Comparison of ENCODE assay signal across 1 cellular context in the genomic region with DNA sequence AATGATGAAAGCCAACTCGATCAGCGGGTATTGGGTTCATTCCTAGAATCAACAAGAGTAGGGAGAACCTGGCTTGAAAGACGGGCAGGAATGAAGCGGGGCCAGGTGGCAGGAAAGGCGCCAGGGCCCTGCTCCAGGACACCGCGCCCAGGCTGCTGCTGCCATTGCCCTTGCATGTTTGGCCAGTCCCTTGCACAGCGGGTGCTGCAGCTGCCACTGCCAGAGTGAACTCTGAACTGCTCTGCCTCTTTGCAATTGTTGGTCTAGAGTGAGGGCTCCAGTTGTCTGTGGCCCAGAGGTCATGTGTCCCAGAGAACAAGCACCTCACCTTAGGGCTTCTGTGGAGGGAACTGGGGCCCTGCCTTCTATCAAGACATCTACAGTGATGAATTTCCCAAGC.
TF ChIP-seq lines count a peak whose summit lies in the region.

No MANE protein-coding gene starts in this region.

TF ChIP-seq in HepG2, 621 proteins besides CTCF, POLR2A, EP300 and RAD21 (continued from another document and continues in another):
- TF ChIP-seq ZHX1 (CRISPR knock-in tag; IDR thresholded peaks at IDR 0.05; ENCODE audit: low read depth) (no peak), PHF5A (CRISPR knock-in tag; IDR thresholded peaks at IDR 0.05; ENCODE audit: low read depth, unreplicated experiment) (peak; percentile 41), CCDC6 (CRISPR knock-in tag; IDR thresholded peaks at IDR 0.05) (0 out of 2 replicates have a peak, but pooled peaks have one; percentile 43), MIER2 (CRISPR knock-in tag; IDR thresholded peaks at IDR 0.05) (peak; percentile 73), SMAD3 (CRISPR knock-in tag; IDR thresholded peaks at IDR 0.05) (no peak), TEAD3 (CRISPR knock-in tag; optimal IDR thresholded peaks at IDR 0.05; ENCODE audit: borderline replicate concordance) (peak; percentile 77), ZSCAN31 (CRISPR knock-in tag; IDR thresholded peaks at IDR 0.05; ENCODE audit: low read depth) (no peak), ZNF749 (CRISPR knock-in tag; IDR thresholded peaks at IDR 0.05; ENCODE audit: borderline replicate concordance) (no peak), THYN1 (CRISPR knock-in tag; IDR thresholded peaks at IDR 0.05; ENCODE audit: borderline replicate concordance, low read depth) (no peak), KDM5B (CRISPR knock-in tag; IDR thresholded peaks at IDR 0.05; ENCODE audit: borderline replicate concordance) (no peak; the same call in 1 of the 2 replicates), NKX3-1 (CRISPR knock-in tag; IDR thresholded peaks at IDR 0.05) (no peak), SMAD1 (CRISPR knock-in tag; IDR thresholded peaks at IDR 0.05; ENCODE audit: borderline replicate concordance, low read depth) (no peak), FOXM1 (CRISPR knock-in tag; IDR thresholded peaks at IDR 0.05) (no peak), CENPX (CRISPR knock-in tag; IDR thresholded peaks at IDR 0.05) (no peak), ASH2L (IDR thresholded peaks at IDR 0.05; ENCODE audit: insufficient read length, low read depth, low read length) (peak; percentile 29), MTERF4 (CRISPR knock-in tag; IDR thresholded peaks at IDR 0.05) (no peak), ZNF263 (CRISPR knock-in tag; IDR thresholded peaks at IDR 0.05) (no peak), ZNF264 (CRISPR knock-in tag; IDR thresholded peaks at IDR 0.05) (peak; percentile 84), ZNF432 (CRISPR knock-in tag; IDR thresholded peaks at IDR 0.05; ENCODE audit: borderline replicate concordance) (no peak), ZNF614 (CRISPR knock-in tag; IDR thresholded peaks at IDR 0.05; ENCODE audit: borderline replicate concordance) (no peak), CEBPZ (IDR thresholded peaks at IDR 0.05; ENCODE audit: low read length) (no peak), BHLHE40 (IDR thresholded peaks at IDR 0.05; ENCODE audit: low read length) (0 out of 2 replicates have a peak, but pooled peaks have one; percentile 15), SOX13 (IDR thresholded peaks at IDR 0.05) (no peak), SOX13 (CRISPR knock-in tag; conservative IDR thresholded peaks at IDR 0.05 in 1 of 2, IDR thresholded peaks at IDR 0.05 in 1 of 2) (peak in 1 of 2 experiments; percentile 82; a peak in 2 of 4 replicates), EHMT2 (IDR thresholded peaks at IDR 0.05; ENCODE audit: borderline replicate concordance, low read depth, low read length) (peak; percentile 74; the same call in 1 of the 2 replicates), RBFOX2 (IDR thresholded peaks at IDR 0.05; ENCODE audit: low read depth, low read length) (peak; percentile 74)
- TF ChIP-seq, protein P1, sequence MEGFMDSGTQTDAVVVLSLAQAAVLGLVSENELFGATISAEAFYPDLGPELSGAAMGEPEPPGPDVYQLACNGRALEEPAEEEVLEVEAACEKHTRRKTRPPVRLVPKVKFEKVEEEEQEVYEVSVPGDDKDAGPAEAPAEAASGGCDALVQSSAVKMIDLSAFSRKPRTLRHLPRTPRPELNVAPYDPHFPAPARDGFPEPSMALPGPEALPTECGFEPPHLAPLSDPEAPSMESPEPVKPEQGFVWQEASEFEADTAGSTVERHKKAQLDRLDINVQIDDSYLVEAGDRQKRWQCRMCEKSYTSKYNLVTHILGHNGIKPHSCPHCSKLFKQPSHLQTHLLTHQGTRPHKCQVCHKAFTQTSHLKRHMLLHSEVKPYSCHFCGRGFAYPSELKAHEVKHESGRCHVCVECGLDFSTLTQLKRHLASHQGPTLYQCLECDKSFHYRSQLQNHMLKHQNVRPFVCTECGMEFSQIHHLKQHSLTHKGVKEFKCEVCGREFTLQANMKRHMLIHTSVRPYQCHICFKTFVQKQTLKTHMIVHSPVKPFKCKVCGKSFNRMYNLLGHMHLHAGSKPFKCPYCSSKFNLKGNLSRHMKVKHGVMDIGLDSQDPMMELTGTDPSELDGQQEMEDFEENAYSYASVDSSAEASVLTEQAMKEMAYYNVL (CRISPR knock-in tag; IDR thresholded peaks at IDR 0.05; ENCODE audit: borderline replicate concordance), result peak; percentile 59; the same call in 1 of the 2 replicates
- TF ChIP-seq, protein P2, sequence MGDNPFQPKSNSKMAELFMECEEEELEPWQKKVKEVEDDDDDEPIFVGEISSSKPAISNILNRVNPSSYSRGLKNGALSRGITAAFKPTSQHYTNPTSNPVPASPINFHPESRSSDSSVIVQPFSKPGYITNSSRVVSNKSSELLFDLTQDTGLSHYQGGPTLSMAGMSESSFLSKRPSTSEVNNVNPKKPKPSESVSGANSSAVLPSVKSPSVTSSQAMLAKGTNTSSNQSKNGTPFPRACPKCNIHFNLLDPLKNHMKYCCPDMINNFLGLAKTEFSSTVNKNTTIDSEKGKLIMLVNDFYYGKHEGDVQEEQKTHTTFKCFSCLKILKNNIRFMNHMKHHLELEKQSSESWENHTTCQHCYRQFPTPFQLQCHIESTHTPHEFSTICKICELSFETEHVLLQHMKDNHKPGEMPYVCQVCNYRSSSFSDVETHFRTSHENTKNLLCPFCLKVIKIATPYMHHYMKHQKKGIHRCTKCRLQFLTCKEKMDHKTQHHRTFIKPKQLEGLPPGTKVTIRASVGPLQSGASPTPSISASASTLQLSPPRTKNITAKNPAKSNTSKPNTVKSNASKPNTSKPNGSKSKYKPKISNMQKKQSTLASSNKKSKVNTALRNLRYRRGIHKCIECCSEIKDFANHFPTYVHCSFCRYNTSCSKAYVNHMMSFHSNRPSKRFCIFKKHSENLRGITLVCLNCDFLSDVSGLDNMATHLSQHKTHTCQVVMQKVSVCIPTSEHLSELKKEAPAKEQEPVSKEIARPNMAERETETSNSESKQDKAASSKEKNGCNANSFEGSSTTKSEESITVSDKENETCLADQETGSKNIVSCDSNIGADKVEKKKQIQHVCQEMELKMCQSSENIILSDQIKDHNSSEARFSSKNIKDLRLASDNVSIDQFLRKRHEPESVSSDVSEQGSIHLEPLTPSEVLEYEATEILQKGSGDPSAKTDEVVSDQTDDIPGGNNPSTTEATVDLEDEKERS (CRISPR knock-in tag; IDR thresholded peaks at IDR 0.05), result peak; percentile 57; the same call in 1 of the 2 replicates
- TF ChIP-seq, protein P3, sequence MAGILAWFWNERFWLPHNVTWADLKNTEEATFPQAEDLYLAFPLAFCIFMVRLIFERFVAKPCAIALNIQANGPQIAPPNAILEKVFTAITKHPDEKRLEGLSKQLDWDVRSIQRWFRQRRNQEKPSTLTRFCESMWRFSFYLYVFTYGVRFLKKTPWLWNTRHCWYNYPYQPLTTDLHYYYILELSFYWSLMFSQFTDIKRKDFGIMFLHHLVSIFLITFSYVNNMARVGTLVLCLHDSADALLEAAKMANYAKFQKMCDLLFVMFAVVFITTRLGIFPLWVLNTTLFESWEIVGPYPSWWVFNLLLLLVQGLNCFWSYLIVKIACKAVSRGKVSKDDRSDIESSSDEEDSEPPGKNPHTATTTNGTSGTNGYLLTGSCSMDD (CRISPR knock-in tag; IDR thresholded peaks at IDR 0.05), result no peak
- TF ChIP-seq, protein P4, sequence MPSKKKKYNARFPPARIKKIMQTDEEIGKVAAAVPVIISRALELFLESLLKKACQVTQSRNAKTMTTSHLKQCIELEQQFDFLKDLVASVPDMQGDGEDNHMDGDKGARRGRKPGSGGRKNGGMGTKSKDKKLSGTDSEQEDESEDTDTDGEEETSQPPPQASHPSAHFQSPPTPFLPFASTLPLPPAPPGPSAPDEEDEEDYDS (CRISPR knock-in tag; IDR thresholded peaks at IDR 0.05), result peak; percentile 56
- TF ChIP-seq, protein P5, sequence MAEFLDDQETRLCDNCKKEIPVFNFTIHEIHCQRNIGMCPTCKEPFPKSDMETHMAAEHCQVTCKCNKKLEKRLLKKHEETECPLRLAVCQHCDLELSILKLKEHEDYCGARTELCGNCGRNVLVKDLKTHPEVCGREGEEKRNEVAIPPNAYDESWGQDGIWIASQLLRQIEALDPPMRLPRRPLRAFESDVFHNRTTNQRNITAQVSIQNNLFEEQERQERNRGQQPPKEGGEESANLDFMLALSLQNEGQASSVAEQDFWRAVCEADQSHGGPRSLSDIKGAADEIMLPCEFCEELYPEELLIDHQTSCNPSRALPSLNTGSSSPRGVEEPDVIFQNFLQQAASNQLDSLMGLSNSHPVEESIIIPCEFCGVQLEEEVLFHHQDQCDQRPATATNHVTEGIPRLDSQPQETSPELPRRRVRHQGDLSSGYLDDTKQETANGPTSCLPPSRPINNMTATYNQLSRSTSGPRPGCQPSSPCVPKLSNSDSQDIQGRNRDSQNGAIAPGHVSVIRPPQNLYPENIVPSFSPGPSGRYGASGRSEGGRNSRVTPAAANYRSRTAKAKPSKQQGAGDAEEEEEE (CRISPR knock-in tag; IDR thresholded peaks at IDR 0.05; ENCODE audit: borderline replicate concordance), result no peak
- TF ChIP-seq, protein P6, sequence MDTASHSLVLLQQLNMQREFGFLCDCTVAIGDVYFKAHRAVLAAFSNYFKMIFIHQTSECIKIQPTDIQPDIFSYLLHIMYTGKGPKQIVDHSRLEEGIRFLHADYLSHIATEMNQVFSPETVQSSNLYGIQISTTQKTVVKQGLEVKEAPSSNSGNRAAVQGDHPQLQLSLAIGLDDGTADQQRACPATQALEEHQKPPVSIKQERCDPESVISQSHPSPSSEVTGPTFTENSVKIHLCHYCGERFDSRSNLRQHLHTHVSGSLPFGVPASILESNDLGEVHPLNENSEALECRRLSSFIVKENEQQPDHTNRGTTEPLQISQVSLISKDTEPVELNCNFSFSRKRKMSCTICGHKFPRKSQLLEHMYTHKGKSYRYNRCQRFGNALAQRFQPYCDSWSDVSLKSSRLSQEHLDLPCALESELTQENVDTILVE (CRISPR knock-in tag; IDR thresholded peaks at IDR 0.05), result no peak
- TF ChIP-seq, protein P7, sequence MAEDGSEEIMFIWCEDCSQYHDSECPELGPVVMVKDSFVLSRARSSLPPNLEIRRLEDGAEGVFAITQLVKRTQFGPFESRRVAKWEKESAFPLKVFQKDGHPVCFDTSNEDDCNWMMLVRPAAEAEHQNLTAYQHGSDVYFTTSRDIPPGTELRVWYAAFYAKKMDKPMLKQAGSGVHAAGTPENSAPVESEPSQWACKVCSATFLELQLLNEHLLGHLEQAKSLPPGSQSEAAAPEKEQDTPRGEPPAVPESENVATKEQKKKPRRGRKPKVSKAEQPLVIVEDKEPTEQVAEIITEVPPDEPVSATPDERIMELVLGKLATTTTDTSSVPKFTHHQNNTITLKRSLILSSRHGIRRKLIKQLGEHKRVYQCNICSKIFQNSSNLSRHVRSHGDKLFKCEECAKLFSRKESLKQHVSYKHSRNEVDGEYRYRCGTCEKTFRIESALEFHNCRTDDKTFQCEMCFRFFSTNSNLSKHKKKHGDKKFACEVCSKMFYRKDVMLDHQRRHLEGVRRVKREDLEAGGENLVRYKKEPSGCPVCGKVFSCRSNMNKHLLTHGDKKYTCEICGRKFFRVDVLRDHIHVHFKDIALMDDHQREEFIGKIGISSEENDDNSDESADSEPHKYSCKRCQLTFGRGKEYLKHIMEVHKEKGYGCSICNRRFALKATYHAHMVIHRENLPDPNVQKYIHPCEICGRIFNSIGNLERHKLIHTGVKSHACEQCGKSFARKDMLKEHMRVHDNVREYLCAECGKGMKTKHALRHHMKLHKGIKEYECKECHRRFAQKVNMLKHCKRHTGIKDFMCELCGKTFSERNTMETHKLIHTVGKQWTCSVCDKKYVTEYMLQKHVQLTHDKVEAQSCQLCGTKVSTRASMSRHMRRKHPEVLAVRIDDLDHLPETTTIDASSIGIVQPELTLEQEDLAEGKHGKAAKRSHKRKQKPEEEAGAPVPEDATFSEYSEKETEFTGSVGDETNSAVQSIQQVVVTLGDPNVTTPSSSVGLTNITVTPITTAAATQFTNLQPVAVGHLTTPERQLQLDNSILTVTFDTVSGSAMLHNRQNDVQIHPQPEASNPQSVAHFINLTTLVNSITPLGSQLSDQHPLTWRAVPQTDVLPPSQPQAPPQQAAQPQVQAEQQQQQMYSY (CRISPR knock-in tag; IDR thresholded peaks at IDR 0.05), result no peak
